10 cellular contexts compared by ENCODE assay signal in the genomic region with DNA sequence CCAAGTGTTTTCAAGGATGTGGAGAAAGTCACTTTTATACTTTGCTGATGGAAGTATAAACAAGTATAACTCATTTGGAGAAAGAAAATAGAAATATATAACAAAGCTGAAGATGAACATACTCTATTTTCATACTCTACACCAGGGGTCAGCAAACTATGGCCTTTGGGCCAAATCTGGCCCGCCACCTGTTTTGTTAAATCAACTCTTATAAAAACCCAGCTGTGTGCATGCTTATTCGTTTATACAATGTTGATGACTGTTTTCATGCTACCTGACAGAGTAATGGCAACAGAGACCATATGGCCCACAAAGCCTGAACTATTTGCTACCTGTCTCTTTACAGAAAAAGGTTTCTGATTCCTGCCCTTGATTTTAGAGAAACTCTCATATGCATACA.
DNase-seq lines count a peak whose midpoint lies in the region; ATAC-seq, FAIRE-seq and TF ChIP-seq lines count a peak whose summit lies in the region.
"Had no signal": no experiment of that assay in that cellular context is flagged by ENCODE, and none has a peak within 500 bp of the region (broad histone marks: within the 10 kb centered on the region; RNA-seq: fewer than 3 reads in every experiment).

No MANE protein-coding gene starts in this region.

- TF ChIP-seq RAD21 in Ishikawa (IDR thresholded peaks at IDR 0.05; ENCODE audit: low read depth): peak; percentile 77

- intact Hi-C loops in right lobe of liver (cut with DNase I): no loop called here

- no peak for FAIRE-seq in D721Med (lab: Jason Lieb, UNC)
- FAIRE-seq: G401.6 had no signal

- no peak overlapping the region for H3K27ac Mint-ChIP-seq in activated CD8-positive, alpha-beta T cell treated with anti-CD3 and anti-CD28 coated beads, Interleukin-2, amount 10 ng/mL, durations not matched to agents 7 days and 5 days
- peak overlapping the region in 1 of 8 donors; percentile 5 for H3K27ac Mint-ChIP-seq in CD8-positive, alpha-beta memory T cell

- H3K27me3 ChIP-seq in right lobe of liver: no peaks in the 10 kb centered on the region
- H3K27me3 ChIP-seq in CD8-positive, alpha-beta memory T cell (ENCODE audit: insufficient read depth, low read length, poor library complexity, severe bottlenecking): no peaks in the 10 kb centered on the region

- H3K4me1 Mint-ChIP-seq in activated CD8-positive, alpha-beta T cell treated with anti-CD3 and anti-CD28 coated beads, Interleukin-2, amount 10 ng/mL, durations not matched to agents 7 days and 5 days (ENCODE audit: low read depth): no peaks in the 10 kb centered on the region
- H3K4me1 Mint-ChIP-seq in CD8-positive, alpha-beta memory T cell: no peaks in the 10 kb centered on the region

- 68% methylated on average over 2 of the region's 2 CpGs for WGBS in right lobe of liver (ENCODE audit: insufficient coverage, low coverage, low lambda C conversion rate, missing lambda C conversion rate)

- POLR2A ChIA-PET in activated CD8-positive, alpha-beta T cell treated with anti-CD3 and anti-CD28 coated beads, Interleukin-2, amount 10 ng/mL, durations not matched to agents 7 days and 5 days (lab: Charles Lee): no interaction called here
- POLR2A ChIA-PET in CD8-positive, alpha-beta memory T cell (lab: Charles Lee): no interaction called here

- TF ChIP-seq CTCF in D721Med (IDR thresholded peaks at IDR 0.05; ENCODE audit: insufficient read depth, missing control alignments) (peak; percentile 43), right lobe of liver (IDR thresholded peaks at IDR 0.05) (peak in 3 of 4 donors; percentile 21 to 27 (median 24))

- H3K9me3 Mint-ChIP-seq in activated CD8-positive, alpha-beta T cell treated with anti-CD3 and anti-CD28 coated beads, Interleukin-2, amount 10 ng/mL, durations not matched to agents 7 days and 5 days (ENCODE audit: insufficient read depth): no peaks in the 10 kb centered on the region
- peaks cover 0 to 1% (median 0%) of the 10 kb centered on the region in 5 donors for H3K9me3 Mint-ChIP-seq in CD8-positive, alpha-beta memory T cell

- no peaks in the 10 kb centered on the region for H3K9me3 ChIP-seq in right lobe of liver
- no peaks in the 10 kb centered on the region for H3K9me3 ChIP-seq in CD8-positive, alpha-beta memory T cell (ENCODE audit: low read length)

- no peaks in the 10 kb centered on the region for H3K36me3 Mint-ChIP-seq in activated CD8-positive, alpha-beta T cell treated with anti-CD3 and anti-CD28 coated beads, Interleukin-2, amount 10 ng/mL, durations not matched to agents 7 days and 5 days (ENCODE audit: low read depth)
- H3K36me3 Mint-ChIP-seq in CD8-positive, alpha-beta memory T cell: no peaks in the 10 kb centered on the region

- H3K4me3 ChIP-seq in right lobe of liver: no peak overlapping the region
- H3K4me3 ChIP-seq in CD8-positive, alpha-beta memory T cell (ENCODE audit: low read length): no peak overlapping the region

- no peak overlapping the region for H3K27ac ChIP-seq in right lobe of liver
- no peak overlapping the region for H3K27ac ChIP-seq in CD8-positive, alpha-beta memory T cell (ENCODE audit: low read depth, low read length)

- CTCF ChIA-PET in activated CD8-positive, alpha-beta T cell treated with anti-CD3 and anti-CD28 coated beads, Interleukin-2, amount 10 ng/mL, durations not matched to agents 7 days and 5 days (lab: Charles Lee): no interaction called here
- CTCF ChIA-PET in CD8-positive, alpha-beta memory T cell (lab: Charles Lee): no interaction called here

- no peaks in the 10 kb centered on the region for H3K27me3 Mint-ChIP-seq in activated CD8-positive, alpha-beta T cell treated with anti-CD3 and anti-CD28 coated beads, Interleukin-2, amount 10 ng/mL, durations not matched to agents 7 days and 5 days (ENCODE audit: low read depth)
- H3K27me3 Mint-ChIP-seq in CD8-positive, alpha-beta memory T cell: no peaks in the 10 kb centered on the region

- ATAC-seq in SK-N-SH treated with all-trans-retinoic acid at 6 μM for 48 hours (peak; percentile 70; the same call in 2 of the 3 replicates), right lobe of liver (peak in 3 of 4 donors; percentile 43 to 64 (median 54))
- ATAC-seq in activated CD8-positive, alpha-beta T cell treated with anti-CD3 and anti-CD28 coated beads, Interleukin-2, amount 10 ng/mL, durations not matched to agents 7 days and 5 days: no peak

- no peaks in the 10 kb centered on the region for H3K4me1 ChIP-seq in right lobe of liver
- H3K4me1 ChIP-seq in CD8-positive, alpha-beta memory T cell (ENCODE audit: insufficient read depth, low read length): no peaks in the 10 kb centered on the region

- no peak for TF ChIP-seq POLR2A in right lobe of liver (IDR thresholded peaks at IDR 0.05)

- H3K36me3 ChIP-seq in right lobe of liver: no peaks in the 10 kb centered on the region
- no peaks in the 10 kb centered on the region for H3K36me3 ChIP-seq in CD8-positive, alpha-beta memory T cell (ENCODE audit: insufficient read depth, low read length)

- no peak for TF ChIP-seq EP300 in Ishikawa (IDR thresholded peaks at IDR 0.05; ENCODE audit: borderline replicate concordance)

- no peak for DNase-seq in D721Med (ENCODE audit: insufficient read length, low spot score)
- DNase-seq in right lobe of liver: no peak
- no peak for DNase-seq in activated T-cell treated with anti-CD3 and anti-CD28 coated beads for 4 hours
- DNase-seq in activated CD8-positive, alpha-beta T cell treated with anti-CD3 and anti-CD28 coated beads, Interleukin-2, amount 10 ng/mL, durations not matched to agents 7 days and 5 days: no peak
- no peak for DNase-seq in NK-92 treated with Interleukin-12 subunit alpha and Interleukin-12 subunit beta, amount 100 ng/mL, for 24 hours (lab: John Stamatoyannopoulos, UW)
- DNase-seq in CD8-positive, alpha-beta memory T cell: no peak
- DNase-seq: NCI-H187 treated with DMSO at 0.1 percent for 48 hours had no signal

- H3K4me3 Mint-ChIP-seq in activated CD8-positive, alpha-beta T cell treated with anti-CD3 and anti-CD28 coated beads, Interleukin-2, amount 10 ng/mL, durations not matched to agents 7 days and 5 days: no peak overlapping the region
- no peak overlapping the region for H3K4me3 Mint-ChIP-seq in CD8-positive, alpha-beta memory T cell

TF ChIP-seq in Ishikawa, 13 proteins besides CTCF, POLR2A, EP300 and RAD21 (continues in another document):
- TF ChIP-seq FOXM1 (IDR thresholded peaks at IDR 0.05; ENCODE audit: borderline replicate concordance, low read depth): no peak
- TF ChIP-seq TAF1 (IDR thresholded peaks at IDR 0.05; ENCODE audit: low read depth): no peak
- no peak for TF ChIP-seq YY1 (IDR thresholded peaks at IDR 0.05; ENCODE audit: low read depth)
- TF ChIP-seq CREB1 (IDR thresholded peaks at IDR 0.05; ENCODE audit: low read depth): no peak
- no peak for TF ChIP-seq CEBPB (IDR thresholded peaks at IDR 0.05)

TF ChIP-seq in SK-N-SH treated with all-trans-retinoic acid at 6 μM for 48 hours, 23 proteins besides CTCF, POLR2A, EP300 and RAD21:
- TF ChIP-seq TOX (CRISPR knock-in tag; IDR thresholded peaks at IDR 0.05; ENCODE audit: borderline replicate concordance): no peak
- no peak for TF ChIP-seq ESRRG (CRISPR knock-in tag; IDR thresholded peaks at IDR 0.05)
- TF ChIP-seq, protein P1, sequence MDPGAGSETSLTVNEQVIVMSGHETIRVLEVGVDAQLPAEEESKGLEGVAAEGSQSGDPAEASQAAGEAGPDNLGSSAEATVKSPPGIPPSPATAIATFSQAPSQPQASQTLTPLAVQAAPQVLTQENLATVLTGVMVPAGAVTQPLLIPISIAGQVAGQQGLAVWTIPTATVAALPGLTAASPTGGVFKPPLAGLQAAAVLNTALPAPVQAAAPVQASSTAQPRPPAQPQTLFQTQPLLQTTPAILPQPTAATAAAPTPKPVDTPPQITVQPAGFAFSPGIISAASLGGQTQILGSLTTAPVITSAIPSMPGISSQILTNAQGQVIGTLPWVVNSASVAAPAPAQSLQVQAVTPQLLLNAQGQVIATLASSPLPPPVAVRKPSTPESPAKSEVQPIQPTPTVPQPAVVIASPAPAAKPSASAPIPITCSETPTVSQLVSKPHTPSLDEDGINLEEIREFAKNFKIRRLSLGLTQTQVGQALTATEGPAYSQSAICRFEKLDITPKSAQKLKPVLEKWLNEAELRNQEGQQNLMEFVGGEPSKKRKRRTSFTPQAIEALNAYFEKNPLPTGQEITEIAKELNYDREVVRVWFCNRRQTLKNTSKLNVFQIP (CRISPR knock-in tag; IDR thresholded peaks at IDR 0.05; ENCODE audit: borderline replicate concordance, low read depth): no peak
- TF ChIP-seq ARNTL (CRISPR knock-in tag; IDR thresholded peaks at IDR 0.05; ENCODE audit: borderline replicate concordance, low read depth): no peak
- TF ChIP-seq, protein P2, sequence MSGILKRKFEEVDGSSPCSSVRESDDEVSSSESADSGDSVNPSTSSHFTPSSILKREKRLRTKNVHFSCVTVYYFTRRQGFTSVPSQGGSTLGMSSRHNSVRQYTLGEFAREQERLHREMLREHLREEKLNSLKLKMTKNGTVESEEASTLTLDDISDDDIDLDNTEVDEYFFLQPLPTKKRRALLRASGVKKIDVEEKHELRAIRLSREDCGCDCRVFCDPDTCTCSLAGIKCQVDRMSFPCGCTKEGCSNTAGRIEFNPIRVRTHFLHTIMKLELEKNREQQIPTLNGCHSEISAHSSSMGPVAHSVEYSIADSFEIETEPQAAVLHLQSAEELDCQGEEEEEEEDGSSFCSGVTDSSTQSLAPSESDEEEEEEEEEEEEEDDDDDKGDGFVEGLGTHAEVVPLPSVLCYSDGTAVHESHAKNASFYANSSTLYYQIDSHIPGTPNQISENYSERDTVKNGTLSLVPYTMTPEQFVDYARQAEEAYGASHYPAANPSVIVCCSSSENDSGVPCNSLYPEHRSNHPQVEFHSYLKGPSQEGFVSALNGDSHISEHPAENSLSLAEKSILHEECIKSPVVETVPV (CRISPR knock-in tag; IDR thresholded peaks at IDR 0.05): no peak
- TF ChIP-seq TCF4 (CRISPR knock-in tag; IDR thresholded peaks at IDR 0.05; ENCODE audit: borderline replicate concordance): no peak
TF ChIP-seq in SK-N-SH treated with all-trans-retinoic acid at 6 μM for 48 hours: peak in this region for 0.
